In the genomic region with DNA sequence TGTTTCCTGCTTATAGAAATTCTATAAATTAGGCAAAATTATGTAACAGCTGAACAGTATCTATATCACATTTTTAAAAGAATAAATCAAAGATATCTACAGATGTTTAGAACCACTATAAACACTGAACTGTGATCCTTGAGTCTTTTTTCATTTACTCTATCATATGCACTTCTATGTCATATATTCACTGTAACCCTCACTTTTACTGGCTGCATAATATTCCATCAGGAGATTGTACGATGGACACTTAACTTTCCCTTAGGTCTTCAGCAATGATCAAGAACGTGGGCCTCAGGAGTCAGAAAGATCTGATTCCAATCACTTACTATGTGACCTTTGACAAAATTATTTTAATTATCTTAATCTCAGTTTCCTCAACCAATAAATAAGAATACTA, we compare ENCODE assay signal across 21 cellular contexts. TPM values are rescaled to one million over a fixed set of nuclear protein-coding genes. Genes with fewer than 3 reads are reported as not detected.
A peak's percentile ranks its signal among the peaks of the same experiment; 100 is the strongest.
DNase-seq lines count a peak whose midpoint lies in the region; ATAC-seq, FAIRE-seq and TF ChIP-seq lines count a peak whose summit lies in the region.
"Had no signal": no experiment of that assay in that cellular context is flagged by ENCODE, and none has a peak within 500 bp of the region (broad histone marks: within the 10 kb centered on the region; RNA-seq: fewer than 3 reads in every experiment).

No MANE protein-coding gene starts in this region.

- no peak for DNase-seq in K562 (ENCODE audit: extremely low read depth in 1 of 4, low spot score in 3 of 4)
- no peak for DNase-seq in sigmoid colon
- no peak for DNase-seq in Calu3
- no peak for DNase-seq in activated CD4-positive, alpha-beta T cell treated with anti-CD3 and anti-CD28 coated beads for 48 hours
- no peak for DNase-seq in NCI-H187 (lab: John Stamatoyannopoulos, UW)
- DNase-seq: ACHN; BE2C; C1 segment of cervical spinal cord; CD4-positive, CD25-positive, alpha-beta regulatory T cell; CD8-positive, alpha-beta memory T cell; COR-L47; GDM1; HCEC 1CT; HFFc6; IMR-90; KBM-7 had no signal

- H3K79me2 ChIP-seq in OCI-LY3 (ENCODE audit: low read length), result peaks cover 84% of the 10 kb centered on the region
- H3K79me2 ChIP-seq in K562 (ENCODE audit: control insufficient read depth, insufficient read depth, low read length), result peaks cover 61% of the 10 kb centered on the region

- H3K36me3 ChIP-seq in OCI-LY3 (replicated peaks; ENCODE audit: low read depth, low read length) (peaks cover 21% of the 10 kb centered on the region), K562 (ENCODE audit: control insufficient read depth, insufficient read depth, low read length) (peaks cover 48% of the 10 kb centered on the region), sigmoid colon (peaks cover 0 to 14% (median 6%) of the 10 kb centered on the region in 4 donors)

- no peaks in the 10 kb centered on the region for H3K9me3 Mint-ChIP-seq in Calu3 (ENCODE audit: low read depth, unreplicated experiment)
- H3K9me3 Mint-ChIP-seq: HFFc6 had no signal

- TF ChIP-seq CTCF in OCI-LY3 (IDR thresholded peaks at IDR 0.05; ENCODE audit: low read depth, low read length) (no peak), K562 (IDR thresholded peaks at IDR 0.05 in 2 of 3, conservative IDR thresholded peaks at IDR 0.05 in 1 of 3; ENCODE audit: insufficient read depth in 2 of 3, low read depth in 1 of 3, low read length in 3 of 3) (no peak), sigmoid colon (IDR thresholded peaks at IDR 0.05) (no peak), Calu3 (IDR thresholded peaks at IDR 0.05; ENCODE audit: unreplicated experiment) (no peak)

- H3K4me2 ChIP-seq in OCI-LY3 (ENCODE audit: low read length), result peak overlapping the region; percentile 47
- no peak overlapping the region for H3K4me2 ChIP-seq in K562 (ENCODE audit: insufficient read depth, low read length)

- TF ChIP-seq POLR2A in K562 (conservative IDR thresholded peaks at IDR 0.05) (no peak), sigmoid colon (IDR thresholded peaks at IDR 0.05) (no peak)

- in situ Hi-C loops in K562 (cut with MboI), result no loop called here

- H3K27ac Mint-ChIP-seq in Calu3 (ENCODE audit: unreplicated experiment), result no peak overlapping the region
- H3K27ac Mint-ChIP-seq: CD4-positive, CD25-positive, alpha-beta regulatory T cell; CD8-positive, alpha-beta memory T cell; HFFc6 had no signal

- BruUV-seq in K562 (replicated peaks; lab: Mats Ljungman, UMichigan) (no TSS peak), Calu3 (replicated peaks; lab: Mats Ljungman, UMichigan) (no TSS peak)

- no peak overlapping the region for H3K4me3 Mint-ChIP-seq in Calu3 (ENCODE audit: low read depth, unreplicated experiment)
- H3K4me3 Mint-ChIP-seq: CD4-positive, CD25-positive, alpha-beta regulatory T cell; CD8-positive, alpha-beta memory T cell; HFFc6 had no signal

- no peaks in the 10 kb centered on the region for H3K9me3 ChIP-seq in OCI-LY3 (ENCODE audit: insufficient read depth, low read length)
- H3K9me3 ChIP-seq in K562 (replicated peaks; ENCODE audit: control insufficient read depth, insufficient read depth, low read depth, low read length), result no peaks in the 10 kb centered on the region
- H3K9me3 ChIP-seq in sigmoid colon, result no peaks in the 10 kb centered on the region
- H3K9me3 ChIP-seq: BE2C had no signal

- intact Hi-C loops in K562 (cut with micrococcal nuclease), result no loop called here
- intact Hi-C loops in sigmoid colon (cut with DNase I), result loop anchor here (2.0 to 10.0 kb wide), 6 partner anchors 61 to 1287 kb away; no protein-coding TSS in a partner anchor
- intact Hi-C loops in Calu3 (cut with micrococcal nuclease; ENCODE audit: unreplicated experiment), result loop anchor here (2.0 to 5.0 kb wide), 2 partner anchors 39 to 259 kb away; no protein-coding TSS in a partner anchor

- FAIRE-seq in K562 (lab: Jason Lieb, UNC), result no peak
- FAIRE-seq: D721Med, H54, HTR-8/SVneo had no signal

- H4K20me1 ChIP-seq in OCI-LY3 (ENCODE audit: insufficient read depth, low read length) (peaks cover 50% of the 10 kb centered on the region), K562 (replicated peaks; ENCODE audit: control insufficient read depth, insufficient read depth, low read length) (no peaks in the 10 kb centered on the region; the same call in 1 of the 2 replicates)

- H3K27ac ChIP-seq in OCI-LY3 (ENCODE audit: low read length) (peak overlapping the region; percentile 78), K562 (ENCODE audit: extremely low read depth, low read depth, low read length) (no peak overlapping the region), sigmoid colon (peak overlapping the region in 3 of 4 donors; percentile 64 to 85 (median 84))
- H3K27ac ChIP-seq: GM23248 had no signal

- H3K9ac ChIP-seq in OCI-LY3 (ENCODE audit: low read length) (no peak overlapping the region), K562 (ENCODE audit: insufficient read depth in 1 of 2, low read depth in 2 of 2, low read length in 2 of 2) (no peak overlapping the region)
- H3K9ac ChIP-seq: GM23248 had no signal

- peak overlapping the region; percentile 42 for H3K4me3 ChIP-seq in OCI-LY3 (ENCODE audit: low read length)
- H3K4me3 ChIP-seq in K562, result no peak overlapping the region
- no peak overlapping the region for H3K4me3 ChIP-seq in sigmoid colon
- H3K4me3 ChIP-seq: GM23248 had no signal

- peaks cover 25% of the 10 kb centered on the region for H3K36me3 Mint-ChIP-seq in Calu3 (ENCODE audit: insufficient read depth, unreplicated experiment)

- 71% methylated on average over 2 of the region's 2 CpGs for WGBS in K562 (ENCODE audit: insufficient coverage, low coverage, missing lambda C conversion rate)
- WGBS in sigmoid colon, 2 donors, result 97% methylated on average over 2 of the region's 2 CpGs

- no peaks in the 10 kb centered on the region for H3K9me1 ChIP-seq in K562 (ENCODE audit: control insufficient read depth, insufficient read depth, low read length)

- no peak for ATAC-seq in K562

- no peaks in the 10 kb centered on the region for H3K27me3 ChIP-seq in OCI-LY3 (ENCODE audit: low read depth, low read length)
- H3K27me3 ChIP-seq in K562 (ENCODE audit: control insufficient read depth in 2 of 2, insufficient read depth in 2 of 2, low read length in 2 of 2), result no peaks in the 10 kb centered on the region
- no peaks in the 10 kb centered on the region for H3K27me3 ChIP-seq in sigmoid colon
- H3K27me3 ChIP-seq: BE2C had no signal

- TF ChIP-seq RAD21 in K562 (CRISPR knock-in tag; conservative IDR thresholded peaks at IDR 0.05 in 1 of 2, IDR thresholded peaks at IDR 0.05 in 1 of 2), result no peak

- CTCF ChIA-PET in K562 (lab: Yijun Ruan, JAX; ENCODE audit: low intra/inter-chr PET ratio) (interaction anchor here (3.1 kb wide), 1 partner anchor 131 kb away, joined by 17 read pairs; no protein-coding TSS in a partner anchor), Calu3 (lab: Charles Lee) (interaction anchor here (0.6 to 2.8 kb wide), 5 partner anchors 11 to 195 kb away, joined by 3 to 20 read pairs (median 4); a partner anchor contains a TSS)

- no peak overlapping the region for H2AFZ ChIP-seq in OCI-LY3 (ENCODE audit: low read depth, low read length)
- H2AFZ ChIP-seq in K562 (ENCODE audit: low read depth, low read length), result no peak overlapping the region
- H2AFZ ChIP-seq: GM23248 had no signal

- peaks cover 35% of the 10 kb centered on the region for H3K4me1 Mint-ChIP-seq in Calu3 (ENCODE audit: low read depth, unreplicated experiment)

- TF ChIP-seq EP300 in K562 (IDR thresholded peaks at IDR 0.05; ENCODE audit: low read length) (no peak), sigmoid colon (IDR thresholded peaks at IDR 0.05) (no peak)

- POLR2A ChIA-PET in K562 (lab: Yijun Ruan, JAX), result no interaction called here

- H3K4me1 ChIP-seq in OCI-LY3 (ENCODE audit: low read length), result peaks cover 44% of the 10 kb centered on the region
- no peaks in the 10 kb centered on the region; a peak in 1 of 5 replicates for H3K4me1 ChIP-seq in K562 (replicated peaks in 1 of 2; ENCODE audit: control insufficient read depth in 2 of 2, insufficient read depth in 2 of 2, low read length in 2 of 2)
- peaks cover 0 to 69% (median 58%) of the 10 kb centered on the region in 4 donors for H3K4me1 ChIP-seq in sigmoid colon
- H3K4me1 ChIP-seq: BE2C had no signal

- H3K27me3 Mint-ChIP-seq in Calu3 (ENCODE audit: unreplicated experiment), result no peaks in the 10 kb centered on the region
- H3K27me3 Mint-ChIP-seq: CD4-positive, CD25-positive, alpha-beta regulatory T cell; CD8-positive, alpha-beta memory T cell had no signal

TF ChIP-seq in K562, 482 proteins besides CTCF, POLR2A, EP300 and RAD21:
- TF ChIP-seq HNRNPH1 (optimal IDR thresholded peaks at IDR 0.05; ENCODE audit: low read depth, low read length) (no peak), NBN (IDR thresholded peaks at IDR 0.05; ENCODE audit: low read depth) (no peak), ZNF347 (CRISPR knock-in tag; IDR thresholded peaks at IDR 0.05; ENCODE audit: low read depth) (no peak), ZNF146 (CRISPR knock-in tag; IDR thresholded peaks at IDR 0.05; ENCODE audit: unreplicated experiment) (peak; percentile 96), RBM25 (IDR thresholded peaks at IDR 0.05; ENCODE audit: low read depth, low read length, severe bottlenecking) (peak; percentile 85)

RNA-seq across cellular contexts. Expression of a gene that starts 41.0 kb away (rescaled TPM):
- 50.5 and 114 TPM in 2 replicates for total RNA-seq in K562 (2011; cell fraction: chromatin; rRNA removed; ENCODE audit: low replicate concordance)
- 35.4 and 43.6 TPM in 2 replicates for total RNA-seq in K562 (2011; cell fraction: nucleolus; rRNA removed)
- 53.7 and 70.5 TPM in 2 replicates for total RNA-seq in K562 (2011; cell fraction: nucleoplasm; rRNA removed)
- total RNA-seq in K562 (2014; rRNA removed) (47.5 and 62.6 TPM in 2 replicates), K562 (2014; rRNA removed; fragmentation: Illumina TruSeq; extraction: Trizol) (72.9 and 76.9 TPM in 2 replicates), K562 (2015; rRNA removed; fragmentation: Illumina TruSeq; extraction: Trizol) (66.7 and 71.4 TPM in 2 replicates), K562 (2021) (70.4 and 73.2 TPM in 2 replicates), sigmoid colon (100 to 1,000 TPM in 3 of 4 donors, 10 to 100 TPM in 1; 88.1 to 171 (median 109) TPM), Calu3 (2022) (214 and 233 TPM in 2 replicates)
- polyA plus RNA-seq in K562 (2011; rRNA removed) (125 and 162 TPM in 2 replicates), K562 (2014; fragmentation: Illumina TruSeq; extraction: Trizol) (104 and 120 TPM in 2 replicates), K562 (2014; fragmentation: Nextera tagmentation; extraction: Ambion mirVana) (10 to 100 TPM; 23.6 to 24.5 TPM), K562 (2014; rRNA removed) (69.5 and 78.9 TPM in 2 replicates), sigmoid colon (10 to 100 TPM; 40.2 to 64.1 (median 53.6) TPM)
- 198 and 220 TPM in 2 replicates for polyA plus RNA-seq in K562 (2011; cell fraction: cytosol; rRNA removed)
- 189 and 225 TPM in 2 replicates for polyA plus RNA-seq in K562 (2011; cell fraction: nucleus; rRNA removed)
- 65.5 and 75.7 TPM in 2 replicates for polyA plus RNA-seq in K562 (2012)
- 178 and 195 TPM in 2 replicates for polyA minus RNA-seq in K562 (2011; rRNA and poly(A)+ RNA removed)
- 78.4 and 91.4 TPM in 2 replicates for polyA minus RNA-seq in K562 (2011; cell fraction: cytosol; rRNA and poly(A)+ RNA removed)
- polyA minus RNA-seq in K562 (2011; cell fraction: nucleus; rRNA and poly(A)+ RNA removed), result 36.9 and 68.3 TPM in 2 replicates
